23 cellular contexts compared by ENCODE assay signal in the genomic region with DNA sequence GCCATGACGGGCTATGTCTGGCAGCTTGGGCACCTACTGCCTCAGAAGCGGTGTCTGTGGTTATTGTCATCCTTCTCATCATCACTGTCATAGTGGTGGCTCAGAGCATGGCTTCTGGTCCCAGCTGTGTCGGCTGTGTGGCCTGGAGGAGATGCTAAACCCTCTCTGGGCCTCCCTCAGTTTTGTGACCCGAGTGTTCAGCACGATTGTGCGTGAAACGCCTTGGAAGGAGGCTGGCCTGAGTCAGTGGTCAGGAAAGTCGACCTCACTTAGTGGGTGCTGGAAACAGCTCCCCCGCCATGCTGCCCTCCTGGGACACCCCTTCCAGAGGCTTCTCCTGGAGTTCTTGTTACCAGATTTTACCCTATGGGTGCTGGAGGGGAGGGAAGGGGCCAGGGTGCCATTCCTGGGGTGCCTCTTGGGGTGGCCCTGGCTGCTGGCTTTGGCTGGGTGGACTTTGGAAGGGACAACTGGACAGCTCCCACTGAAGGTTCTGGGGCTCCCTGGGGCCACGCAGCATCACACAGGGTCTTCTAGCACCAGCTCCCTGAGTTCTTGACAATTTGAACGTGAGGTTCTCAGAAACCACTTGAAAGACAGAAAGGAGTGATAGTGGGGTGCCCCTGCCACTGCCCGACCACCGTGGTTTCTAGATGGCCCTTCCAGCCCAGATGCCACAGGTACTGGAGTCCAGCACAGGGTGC.
DNase-seq lines count a peak whose midpoint lies in the region; ATAC-seq and TF ChIP-seq lines count a peak whose summit lies in the region.
"Had no signal": no experiment of that assay in that cellular context is flagged by ENCODE, and none has a peak within 500 bp of the region (broad histone marks: within the 10 kb centered on the region; RNA-seq: fewer than 3 reads in every experiment).

No MANE protein-coding gene starts in this region.

- H3K4me3 ChIP-seq in WERI-Rb-1 (ENCODE audit: low read depth, low read length): no peak overlapping the region
- H3K4me3 ChIP-seq in sigmoid colon: no peak overlapping the region
- H3K4me3 ChIP-seq: coronary artery, GM23338, psoas muscle, smooth muscle cell had no signal

- TF ChIP-seq POLR2A in sigmoid colon (IDR thresholded peaks at IDR 0.05): no peak

- H3K9me3 ChIP-seq in WERI-Rb-1 (ENCODE audit: severe bottlenecking) (no peaks in the 10 kb centered on the region), sigmoid colon (no peaks in the 10 kb centered on the region)
- H3K9me3 ChIP-seq: Caco-2, psoas muscle had no signal

- WGBS in sigmoid colon, 2 donors: 88 to 92% methylated on average over 13 of the region's 13 CpGs

- ATAC-seq in left lobe of liver (no peak), GM21515 (IDR thresholded peaks at IDR 0.05; ENCODE audit: unreplicated experiment) (no peak)
- ATAC-seq: activated CD8-positive, alpha-beta memory T cell treated with anti-CD3 and anti-CD28 coated beads, Interleukin-2, amount 10 ng/mL, durations not matched to agents 7 days and 5 days; GM23338; psoas muscle had no signal

- peak; percentile 5 for DNase-seq in activated CD8-positive, alpha-beta memory T cell treated with anti-CD3 and anti-CD28 coated beads, Interleukin-2, amount 50 U/mL, for 4 hours
- DNase-seq in activated CD8-positive, alpha-beta memory T cell treated with anti-CD3 and anti-CD28 coated beads, Interleukin-2, amount 50 U/mL, for 48 hours: no peak
- DNase-seq in WERI-Rb-1 (peak; percentile 1), left lobe of liver (ENCODE audit: low spot score) (peak; percentile 41), sigmoid colon (peak; percentile 50), GM10248 (ENCODE audit: extremely low spot score) (no peak), CD1c-positive myeloid dendritic cell (ENCODE audit: extremely low spot score) (no peak)
- DNase-seq: 8988T; activated CD4-positive, alpha-beta T cell treated with anti-CD3 and anti-CD28 coated beads, Interleukin-2, amount 10 ng/mL, durations not matched to agents 24 days and 14 days; activated CD8-positive, alpha-beta memory T cell treated with anti-CD3 and anti-CD28 coated beads, Interleukin-2, amount 10 ng/mL, durations not matched to agents 7 days and 5 days; AML-193; NCI-H1092; NCI-H187 treated with DMSO at 0.1 percent for 48 hours; OCI-M1; SHP77 treated with DMSO at 0.1 percent for 48 hours; stimulated activated CD4-positive, alpha-beta T cell treated with anti-CD3 and anti-CD28 coated beads, Interleukin-2, amount 100 ng/mL, for 48 hours; stimulated activated naive CD4-positive, alpha-beta T cell had no signal

- H3K4me1 ChIP-seq in sigmoid colon: peaks cover 0 to 50% (median 38%) of the 10 kb centered on the region in 4 donors

- H3K36me3 ChIP-seq in WERI-Rb-1: no peaks in the 10 kb centered on the region
- no peaks in the 10 kb centered on the region for H3K36me3 ChIP-seq in sigmoid colon

- POLR2A ChIA-PET in GM10248 (lab: Yijun Ruan, JAX): no interaction called here

- no peak for TF ChIP-seq EP300 in sigmoid colon (IDR thresholded peaks at IDR 0.05)

- H3K27me3 ChIP-seq in WERI-Rb-1 (ENCODE audit: insufficient read depth, low read depth, severe bottlenecking) (no peaks in the 10 kb centered on the region), sigmoid colon (no peaks in the 10 kb centered on the region)

- CTCF ChIA-PET in GM10248 (lab: Yijun Ruan, JAX): interaction anchor here (1.5 kb wide), 1 partner anchor 35 kb away, joined by 6 read pairs; no protein-coding TSS in a partner anchor

- intact Hi-C loops in sigmoid colon (cut with DNase I): no loop called here

- TF ChIP-seq CTCF in WERI-Rb-1 (IDR thresholded peaks at IDR 0.05; ENCODE audit: low read depth, low read length) (no peak), sigmoid colon (IDR thresholded peaks at IDR 0.05) (no peak), GM10248 (IDR thresholded peaks at IDR 0.05; ENCODE audit: control extremely low read depth, extremely low read depth, low read depth, missing control alignments) (no peak)

- no peak overlapping the region for H3K27ac ChIP-seq in WERI-Rb-1
- no peak overlapping the region for H3K27ac ChIP-seq in sigmoid colon
- H3K27ac ChIP-seq: coronary artery, psoas muscle had no signal

Comparison
In these comparisons a context has a peak if more than half of its experiments do, and no peak if none do; other contexts are left out.
1. DNase-seq: peak in activated CD8-positive, alpha-beta memory T cell treated with anti-CD3 and anti-CD28 coated beads, Interleukin-2, amount 50 U/mL, for 4 hours (single experiment), WERI-Rb-1 (single experiment), left lobe of liver (single experiment) and sigmoid colon (single experiment); none in activated CD8-positive, alpha-beta memory T cell treated with anti-CD3 and anti-CD28 coated beads, Interleukin-2, amount 50 U/mL, for 48 hours (single experiment), GM10248 (single experiment) and CD1c-positive myeloid dendritic cell (single experiment).